Comparison of ENCODE assay signal across 18 cellular contexts in the genomic region with DNA sequence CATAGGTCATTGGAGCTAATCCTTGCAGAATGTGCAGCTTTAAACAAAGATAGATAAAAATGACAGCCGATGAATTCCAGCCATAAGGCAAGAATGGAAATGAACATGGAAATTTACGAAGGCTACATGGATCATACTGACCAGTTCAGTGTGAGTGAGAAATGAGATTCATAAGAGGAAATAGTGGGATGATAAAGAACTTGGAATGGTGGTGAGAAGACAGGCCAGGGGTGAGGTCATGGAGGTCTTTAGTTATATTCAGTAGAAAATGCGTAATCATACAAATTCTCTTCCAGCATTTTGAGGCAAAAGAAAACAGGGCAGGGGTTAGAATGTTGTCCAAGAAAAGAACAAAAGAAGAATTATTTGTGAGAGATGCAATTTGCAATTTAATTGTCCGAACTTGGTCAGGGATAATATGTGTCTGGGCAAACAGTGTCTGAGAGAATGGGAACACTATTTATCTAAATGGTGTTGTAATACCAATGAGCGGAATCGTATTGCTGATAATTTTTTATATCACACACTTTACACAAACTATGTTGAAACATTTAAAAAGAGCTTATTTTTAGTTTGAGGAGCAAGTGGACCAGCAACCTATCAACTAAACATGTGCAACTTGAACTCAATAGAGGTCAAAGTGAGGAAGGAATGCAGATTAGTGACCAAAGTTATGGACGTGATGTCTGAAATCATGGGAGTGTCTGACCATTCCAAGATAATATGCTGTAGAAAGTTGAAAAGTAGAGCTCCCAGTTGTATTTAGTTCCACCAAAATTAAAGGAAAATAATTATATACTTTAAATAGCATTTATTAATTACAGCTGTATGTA.
A peak's percentile ranks its signal among the peaks of the same experiment; 100 is the strongest.
DNase-seq lines count a peak whose midpoint lies in the region; ATAC-seq and FAIRE-seq lines count a peak whose summit lies in the region.
"Had no signal": no experiment of that assay in that cellular context is flagged by ENCODE, and none has a peak within 500 bp of the region (broad histone marks: within the 10 kb centered on the region; RNA-seq: fewer than 3 reads in every experiment).

No MANE protein-coding gene starts in this region.

- FAIRE-seq in frontal cortex (lab: Jason Lieb, UNC), result peak; percentile 30
- FAIRE-seq: G401.6, GM12891, GM19239 had no signal

- peak; percentile 73 for DNase-seq in OCI-M1 (lab: John Stamatoyannopoulos, UW)
- DNase-seq in frontal cortex (ENCODE audit: low spot score in 2 of 2), result no peak
- DNase-seq in inferior parietal cortex (ENCODE audit: extremely low spot score), result peak; percentile 52
- peak; percentile 80 for DNase-seq in putamen (ENCODE audit: low spot score)
- no peak for DNase-seq in NCI-H510A (lab: John Stamatoyannopoulos, UW)
- no peak for DNase-seq in DMS153 (lab: John Stamatoyannopoulos, UW)
- DNase-seq: AML-193; CD4-positive, alpha-beta T cell; DMS79 treated with DMSO at 0.1 percent for 48 hours; GM23248; NCI-H1436 treated with DMSO at 0.1 percent for 48 hours; NCI-H2081; NCI-H2227 treated with DMSO at 0.1 percent for 48 hours; PC-3 had no signal

- ATAC-seq in GM18498 (IDR thresholded peaks at IDR 0.05; ENCODE audit: unreplicated experiment), result no peak
- ATAC-seq: PC-3 had no signal

Comparison
In these comparisons a context has a peak if more than half of its experiments do, and no peak if none do; other contexts are left out.
1. DNase-seq: peak in OCI-M1 (single experiment), inferior parietal cortex (single experiment) and putamen (single experiment); none in frontal cortex (0 of 2), NCI-H510A (single experiment) and DMS153 (single experiment).